ENCODE assay signal across 21 cellular contexts in the genomic region with DNA sequence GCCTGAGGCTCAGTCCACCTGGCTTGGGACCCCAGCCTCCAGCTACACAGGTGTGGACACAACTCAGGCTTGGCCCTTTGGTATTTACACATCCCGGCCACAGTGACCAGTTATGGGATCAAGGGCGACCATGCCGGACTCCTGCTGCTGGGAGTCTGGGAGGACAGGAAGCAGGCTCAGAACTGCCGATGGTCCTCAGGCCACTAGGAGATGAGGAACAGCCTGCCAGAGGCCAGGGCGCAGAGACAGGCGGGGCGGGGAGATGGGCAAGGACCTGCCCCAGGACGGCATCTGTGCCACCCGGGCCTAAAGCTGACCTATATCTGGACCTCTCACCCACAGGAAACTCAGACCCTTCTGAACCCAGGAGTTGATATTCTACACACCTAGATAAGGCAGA.
"Had no signal": no experiment of that assay in that cellular context is flagged by ENCODE, and none has a peak within 500 bp of the region (broad histone marks: within the 10 kb centered on the region; RNA-seq: fewer than 3 reads in every experiment).

No MANE protein-coding gene starts in this region.

- H3K36me3 Mint-ChIP-seq: activated naive CD4-positive, alpha-beta T cell treated with anti-CD3 and anti-CD28 coated beads, Interleukin-2, amount 50 U/mL, for 24 hours; stimulated activated effector memory CD8-positive, alpha-beta T cell treated with anti-CD3 and anti-CD28 coated beads, Interleukin-12 subunit alpha, Interleukin-12 subunit beta, amount 100 ng/mL, for 72 hours had no signal

- H3K9me3 ChIP-seq: ascending aorta, breast epithelium, esophagus muscularis mucosa, prostate gland, right lobe of liver, stomach, testis had no signal

- ATAC-seq: activated CD8-positive, alpha-beta T cell treated with anti-CD3 and anti-CD28 coated beads for 36 hours; stimulated activated effector memory CD8-positive, alpha-beta T cell treated with anti-CD3 and anti-CD28 coated beads, Interleukin-12 subunit alpha, Interleukin-12 subunit beta, amount 100 ng/mL, for 72 hours had no signal

- H3K27me3 ChIP-seq: ascending aorta, breast epithelium, esophagus muscularis mucosa, right lobe of liver, stomach, testis had no signal

- H3K27ac ChIP-seq: ascending aorta, breast epithelium, esophagus muscularis mucosa, prostate gland, right lobe of liver, testis had no signal

- H3K9me3 Mint-ChIP-seq: activated B cell treated with CpG ODN at 0.5 μM for 24 hours; activated CD8-positive, alpha-beta T cell treated with anti-CD3 and anti-CD28 coated beads for 36 hours; activated naive CD4-positive, alpha-beta T cell treated with anti-CD3 and anti-CD28 coated beads, Interleukin-2, amount 50 U/mL, for 24 hours; neural crest cell; stimulated activated effector memory CD8-positive, alpha-beta T cell treated with anti-CD3 and anti-CD28 coated beads, Interleukin-12 subunit alpha, Interleukin-12 subunit beta, amount 100 ng/mL, for 72 hours had no signal

- H3K27ac Mint-ChIP-seq: activated B cell treated with CpG ODN at 0.5 μM for 24 hours; activated CD8-positive, alpha-beta T cell treated with anti-CD3 and anti-CD28 coated beads for 36 hours; activated naive CD4-positive, alpha-beta T cell treated with anti-CD3 and anti-CD28 coated beads, Interleukin-2, amount 50 U/mL, for 24 hours; stimulated activated effector memory CD8-positive, alpha-beta T cell treated with anti-CD3 and anti-CD28 coated beads, Interleukin-12 subunit alpha, Interleukin-12 subunit beta, amount 100 ng/mL, for 72 hours had no signal

- H3K4me3 ChIP-seq: ascending aorta, breast epithelium, esophagus muscularis mucosa, lung, prostate gland, right lobe of liver, stomach, testis had no signal

- H3K36me3 ChIP-seq: ascending aorta, breast epithelium, esophagus muscularis mucosa, prostate gland, right lobe of liver, stomach had no signal

- H3K4me1 Mint-ChIP-seq: activated B cell treated with CpG ODN at 0.5 μM for 24 hours; stimulated activated effector memory CD8-positive, alpha-beta T cell treated with anti-CD3 and anti-CD28 coated beads, Interleukin-12 subunit alpha, Interleukin-12 subunit beta, amount 100 ng/mL, for 72 hours had no signal

- H3K4me3 Mint-ChIP-seq: activated B cell treated with CpG ODN at 0.5 μM for 24 hours; activated CD8-positive, alpha-beta T cell treated with anti-CD3 and anti-CD28 coated beads for 36 hours; activated naive CD4-positive, alpha-beta T cell treated with anti-CD3 and anti-CD28 coated beads, Interleukin-2, amount 50 U/mL, for 24 hours; neural crest cell; stimulated activated effector memory CD8-positive, alpha-beta T cell treated with anti-CD3 and anti-CD28 coated beads, Interleukin-12 subunit alpha, Interleukin-12 subunit beta, amount 100 ng/mL, for 72 hours had no signal

- H3K4me1 ChIP-seq: ascending aorta, breast epithelium, right lobe of liver, testis had no signal

- DNase-seq: activated B cell treated with CpG ODN at 0.5 μM for 24 hours; activated CD4-positive, alpha-beta T cell treated with anti-CD3 and anti-CD28 coated beads for 48 hours; activated CD8-positive, alpha-beta memory T cell treated with anti-CD3 and anti-CD28 coated beads, Interleukin-2, amount 50 U/mL, for 4 hours; activated CD8-positive, alpha-beta T cell treated with anti-CD3 and anti-CD28 coated beads for 36 hours; activated effector memory CD4-positive, alpha-beta T cell treated with anti-CD3 and anti-CD28 coated beads, Interleukin-2, amount 50 U/mL, for 16 hours; activated T-cell treated with anti-CD3 and anti-CD28 coated beads, Interleukin-2, amount 50 U/mL, for 48 hours; effector CD4-positive, alpha-beta T cell; islet precursor cell; right lobe of liver; stimulated activated CD4-positive, alpha-beta T cell treated with anti-CD3 and anti-CD28 coated beads, Interleukin-4, amount 100 ng/mL, for 24 hours; stomach; testis had no signal

- FAIRE-seq: endothelial cell of umbilical vein had no signal
